ENCODE assay signal across 1 cellular context in the genomic region with DNA sequence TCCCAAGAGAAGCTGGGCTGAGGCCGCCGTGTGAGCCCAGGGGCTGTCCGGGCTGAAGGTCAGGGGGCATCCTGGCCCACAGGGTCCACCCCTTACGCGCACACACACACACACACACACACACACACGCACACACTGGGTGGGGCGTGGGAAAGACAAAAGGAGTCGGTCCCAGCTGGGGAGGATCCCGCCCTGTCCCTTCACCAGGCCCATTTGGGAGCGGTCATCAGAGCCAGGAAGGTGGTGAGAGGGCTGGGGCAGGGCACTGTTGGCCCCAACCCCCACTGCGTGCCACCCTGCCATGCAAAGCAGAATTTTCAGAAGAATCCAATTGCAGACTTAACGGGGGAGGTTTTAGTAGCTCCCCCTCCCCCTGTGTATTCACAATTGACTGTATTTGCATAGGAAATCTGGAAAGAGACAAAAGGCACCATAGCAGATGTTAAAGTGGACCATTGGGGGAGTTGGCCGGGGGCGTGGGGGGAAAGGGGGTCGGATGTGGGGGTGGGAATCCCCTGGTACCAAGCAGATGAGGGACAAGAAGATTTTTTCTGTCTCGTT.
TF ChIP-seq lines count a peak whose summit lies in the region.

No MANE protein-coding gene starts in this region.

TF ChIP-seq in GM23338, 12 proteins besides CTCF, POLR2A, EP300 and RAD21 (continued from another document):
- TF ChIP-seq, protein P1, sequence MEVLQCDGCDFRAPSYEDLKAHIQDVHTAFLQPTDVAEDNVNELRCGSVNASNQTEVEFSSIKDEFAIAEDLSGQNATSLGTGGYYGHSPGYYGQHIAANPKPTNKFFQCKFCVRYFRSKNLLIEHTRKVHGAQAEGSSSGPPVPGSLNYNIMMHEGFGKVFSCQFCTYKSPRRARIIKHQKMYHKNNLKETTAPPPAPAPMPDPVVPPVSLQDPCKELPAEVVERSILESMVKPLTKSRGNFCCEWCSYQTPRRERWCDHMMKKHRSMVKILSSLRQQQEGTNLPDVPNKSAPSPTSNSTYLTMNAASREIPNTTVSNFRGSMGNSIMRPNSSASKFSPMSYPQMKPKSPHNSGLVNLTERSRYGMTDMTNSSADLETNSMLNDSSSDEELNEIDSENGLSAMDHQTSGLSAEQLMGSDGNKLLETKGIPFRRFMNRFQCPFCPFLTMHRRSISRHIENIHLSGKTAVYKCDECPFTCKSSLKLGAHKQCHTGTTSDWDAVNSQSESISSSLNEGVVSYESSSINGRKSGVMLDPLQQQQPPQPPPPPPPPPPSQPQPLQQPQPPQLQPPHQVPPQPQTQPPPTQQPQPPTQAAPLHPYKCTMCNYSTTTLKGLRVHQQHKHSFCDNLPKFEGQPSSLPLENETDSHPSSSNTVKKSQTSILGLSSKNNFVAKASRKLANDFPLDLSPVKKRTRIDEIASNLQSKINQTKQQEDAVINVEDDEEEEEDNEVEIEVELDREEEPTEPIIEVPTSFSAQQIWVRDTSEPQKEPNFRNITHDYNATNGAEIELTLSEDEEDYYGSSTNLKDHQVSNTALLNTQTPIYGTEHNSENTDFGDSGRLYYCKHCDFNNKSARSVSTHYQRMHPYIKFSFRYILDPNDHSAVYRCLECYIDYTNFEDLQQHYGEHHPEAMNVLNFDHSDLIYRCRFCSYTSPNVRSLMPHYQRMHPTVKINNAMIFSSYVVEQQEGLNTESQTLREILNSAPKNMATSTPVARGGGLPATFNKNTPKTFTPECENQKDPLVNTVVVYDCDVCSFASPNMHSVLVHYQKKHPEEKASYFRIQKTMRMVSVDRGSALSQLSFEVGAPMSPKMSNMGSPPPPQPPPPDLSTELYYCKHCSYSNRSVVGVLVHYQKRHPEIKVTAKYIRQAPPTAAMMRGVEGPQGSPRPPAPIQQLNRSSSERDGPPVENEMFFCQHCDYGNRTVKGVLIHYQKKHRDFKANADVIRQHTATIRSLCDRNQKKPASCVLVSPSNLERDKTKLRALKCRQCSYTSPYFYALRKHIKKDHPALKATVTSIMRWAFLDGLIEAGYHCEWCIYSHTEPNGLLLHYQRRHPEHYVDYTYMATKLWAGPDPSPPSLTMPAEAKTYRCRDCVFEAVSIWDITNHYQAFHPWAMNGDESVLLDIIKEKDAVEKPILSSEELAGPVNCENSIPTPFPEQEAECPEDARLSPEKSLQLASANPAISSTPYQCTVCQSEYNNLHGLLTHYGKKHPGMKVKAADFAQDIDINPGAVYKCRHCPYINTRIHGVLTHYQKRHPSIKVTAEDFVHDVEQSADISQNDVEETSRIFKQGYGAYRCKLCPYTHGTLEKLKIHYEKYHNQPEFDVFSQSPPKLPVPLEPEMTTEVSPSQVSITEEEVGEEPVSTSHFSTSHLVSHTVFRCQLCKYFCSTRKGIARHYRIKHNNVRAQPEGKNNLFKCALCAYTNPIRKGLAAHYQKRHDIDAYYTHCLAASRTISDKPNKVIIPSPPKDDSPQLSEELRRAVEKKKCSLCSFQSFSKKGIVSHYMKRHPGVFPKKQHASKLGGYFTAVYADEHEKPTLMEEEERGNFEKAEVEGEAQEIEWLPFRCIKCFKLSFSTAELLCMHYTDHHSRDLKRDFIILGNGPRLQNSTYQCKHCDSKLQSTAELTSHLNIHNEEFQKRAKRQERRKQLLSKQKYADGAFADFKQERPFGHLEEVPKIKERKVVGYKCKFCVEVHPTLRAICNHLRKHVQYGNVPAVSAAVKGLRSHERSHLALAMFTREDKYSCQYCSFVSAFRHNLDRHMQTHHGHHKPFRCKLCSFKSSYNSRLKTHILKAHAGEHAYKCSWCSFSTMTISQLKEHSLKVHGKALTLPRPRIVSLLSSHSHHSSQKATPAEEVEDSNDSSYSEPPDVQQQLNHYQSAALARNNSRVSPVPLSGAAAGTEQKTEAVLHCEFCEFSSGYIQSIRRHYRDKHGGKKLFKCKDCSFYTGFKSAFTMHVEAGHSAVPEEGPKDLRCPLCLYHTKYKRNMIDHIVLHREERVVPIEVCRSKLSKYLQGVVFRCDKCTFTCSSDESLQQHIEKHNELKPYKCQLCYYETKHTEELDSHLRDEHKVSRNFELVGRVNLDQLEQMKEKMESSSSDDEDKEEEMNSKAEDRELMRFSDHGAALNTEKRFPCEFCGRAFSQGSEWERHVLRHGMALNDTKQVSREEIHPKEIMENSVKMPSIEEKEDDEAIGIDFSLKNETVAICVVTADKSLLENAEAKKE (CRISPR knock-in tag; IDR thresholded peaks at IDR 0.05), result no peak
- TF ChIP-seq, protein P2, sequence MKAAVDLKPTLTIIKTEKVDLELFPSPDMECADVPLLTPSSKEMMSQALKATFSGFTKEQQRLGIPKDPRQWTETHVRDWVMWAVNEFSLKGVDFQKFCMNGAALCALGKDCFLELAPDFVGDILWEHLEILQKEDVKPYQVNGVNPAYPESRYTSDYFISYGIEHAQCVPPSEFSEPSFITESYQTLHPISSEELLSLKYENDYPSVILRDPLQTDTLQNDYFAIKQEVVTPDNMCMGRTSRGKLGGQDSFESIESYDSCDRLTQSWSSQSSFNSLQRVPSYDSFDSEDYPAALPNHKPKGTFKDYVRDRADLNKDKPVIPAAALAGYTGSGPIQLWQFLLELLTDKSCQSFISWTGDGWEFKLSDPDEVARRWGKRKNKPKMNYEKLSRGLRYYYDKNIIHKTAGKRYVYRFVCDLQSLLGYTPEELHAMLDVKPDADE (IDR thresholded peaks at IDR 0.05), result no peak
TF ChIP-seq in GM23338: peak in this region for 0.
